In the genomic region with DNA sequence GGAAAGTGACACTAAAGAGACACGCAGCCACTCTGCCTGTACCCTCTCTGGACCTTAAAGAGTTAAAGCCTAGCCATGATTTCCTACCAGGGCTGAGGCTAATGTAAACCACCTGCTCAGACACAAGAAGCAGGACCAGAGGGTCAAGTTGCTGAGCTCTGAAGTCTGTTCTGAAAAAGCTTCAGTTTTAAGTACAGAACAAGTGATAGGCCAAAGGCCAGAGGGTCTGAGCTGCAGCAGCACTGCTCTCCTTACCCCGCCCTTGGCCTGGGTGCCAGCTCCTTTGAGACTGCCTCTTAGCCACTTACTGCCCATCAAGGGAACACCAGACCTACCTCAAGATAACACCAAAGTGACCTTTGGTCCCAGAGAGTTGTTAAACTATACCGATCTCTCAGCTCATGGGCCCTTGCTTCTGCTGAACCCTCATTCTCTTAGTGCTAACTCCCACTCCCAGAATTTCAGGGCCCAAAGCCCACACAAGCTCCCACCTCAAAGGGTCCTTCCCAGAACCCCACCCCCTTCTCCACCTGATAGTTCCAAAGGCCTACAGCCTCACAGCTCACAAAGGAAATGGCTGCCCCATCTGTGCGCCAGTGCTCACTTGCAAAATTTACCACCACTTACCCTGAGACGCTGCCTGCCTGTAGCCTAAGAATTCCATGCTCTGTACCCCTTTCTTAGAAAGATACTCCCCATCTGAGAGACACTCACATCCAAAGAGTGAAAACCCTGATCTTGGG, we compare ENCODE assay signal across 8 cellular contexts. TPM values are rescaled to one million over a fixed set of nuclear protein-coding genes. Genes with fewer than 3 reads are reported as not detected.
DNase-seq lines count a peak whose midpoint lies in the region; ATAC-seq, FAIRE-seq and TF ChIP-seq lines count a peak whose summit lies in the region.

No MANE protein-coding gene starts in this region.

- no peak for TF ChIP-seq POLR2A in A549 (IDR thresholded peaks at IDR 0.05; ENCODE audit: low read length)

- H3K4me1 ChIP-seq in A549 (peaks cover 36% of the 10 kb centered on the region), HUES6 (ENCODE audit: control insufficient read depth, insufficient read depth, low read length) (peaks cover 38% of the 10 kb centered on the region), mucosa of descending colon (ENCODE audit: low read depth) (peaks cover 54% of the 10 kb centered on the region)

- no peaks in the 10 kb centered on the region for H3K9me3 ChIP-seq in A549
- no peaks in the 10 kb centered on the region for H3K9me3 ChIP-seq in HUES6 (ENCODE audit: control insufficient read depth, insufficient read depth, low read depth, low read length)
- H3K9me3 ChIP-seq in mucosa of descending colon = no peaks in the 10 kb centered on the region

- H3K9ac ChIP-seq in HUES6 (ENCODE audit: low read length) = no peak overlapping the region

- no peak for TF ChIP-seq EP300 in A549 (IDR thresholded peaks at IDR 0.05)

- POLR2A ChIA-PET in A549 (lab: Yijun Ruan, JAX) = no interaction called here

- ATAC-seq in A549 (no peak), mucosa of descending colon (peak; percentile 72), HG03095 (IDR thresholded peaks at IDR 0.05; ENCODE audit: unreplicated experiment) (no peak), GM21360 (IDR thresholded peaks at IDR 0.05; ENCODE audit: unreplicated experiment) (no peak), GM19467 (IDR thresholded peaks at IDR 0.05; ENCODE audit: unreplicated experiment) (no peak)

- H3K36me3 ChIP-seq in HUES6 (ENCODE audit: control insufficient read depth, insufficient read depth, low read length) (peaks cover 15% of the 10 kb centered on the region; the same call in 1 of the 2 replicates), mucosa of descending colon (ENCODE audit: low read depth) (no peaks in the 10 kb centered on the region)

- FAIRE-seq in A549 (lab: Jason Lieb, UNC) = no peak

- intact Hi-C loops in mucosa of descending colon (cut with DNase I, micrococcal nuclease) = no loop called here

- peak overlapping the region; percentile 98 for H3K4me2 ChIP-seq in A549

- TF ChIP-seq RAD21 in A549 (conservative IDR thresholded peaks at IDR 0.05 in 1 of 2, IDR thresholded peaks at IDR 0.05 in 1 of 2) = no peak

- 56% methylated on average over 5 of the region's 5 CpGs for WGBS in A549 (ENCODE audit: missing lambda C conversion rate)

- H3K4me3 ChIP-seq in A549 = peak overlapping the region; percentile 64
- H3K4me3 ChIP-seq in HUES6 (ENCODE audit: low read depth, low read length) = peak overlapping the region; percentile 66; the same call in 1 of the 2 replicates
- peak overlapping the region; percentile 11 for H3K4me3 ChIP-seq in mucosa of descending colon

- no peak for TF ChIP-seq CTCF in A549 (IDR thresholded peaks at IDR 0.05)
- no peak for TF ChIP-seq CTCF in mucosa of descending colon (IDR thresholded peaks at IDR 0.05)

- no peaks in the 10 kb centered on the region for H3K27me3 ChIP-seq in HUES6 (ENCODE audit: control insufficient read depth, insufficient read depth, low read length)

- H3K27ac ChIP-seq in A549 (peak overlapping the region; percentile 93), HUES6 (ENCODE audit: low read depth, low read length) (no peak overlapping the region)

- CTCF ChIA-PET in A549 (lab: Yijun Ruan, JAX) = interaction anchor here (0.6 to 10.4 kb wide), 12 partner anchors 9 to 392 kb away, joined by 3 to 123 read pairs (median 4); a partner anchor contains a TSS

- DNase-seq in A549 (ENCODE audit: low read depth in 1 of 2, low spot score in 1 of 2) (no peak), dermis blood vessel endothelial cell (peak; percentile 20), mucosa of descending colon (peak; percentile 83 to 87 (median 85)), HK-2 (ENCODE audit: unreplicated experiment) (no peak)

TF ChIP-seq in A549, 52 proteins besides CTCF, POLR2A, EP300 and RAD21:
- TF ChIP-seq RFX5 (IDR thresholded peaks at IDR 0.05) (no peak), NFE2L2 (conservative IDR thresholded peaks at IDR 0.05; ENCODE audit: low read length) (no peak), SMC3 (IDR thresholded peaks at IDR 0.05) (no peak), SREBF2 (IDR thresholded peaks at IDR 0.05) (no peak), KDM5A (IDR thresholded peaks at IDR 0.05) (no peak), PHF8 (IDR thresholded peaks at IDR 0.05; ENCODE audit: borderline replicate concordance, low read depth) (no peak), CEBPB (IDR thresholded peaks at IDR 0.05) (no peak), KDM1A (IDR thresholded peaks at IDR 0.05; ENCODE audit: low read depth) (no peak), ZSCAN20 (CRISPR knock-in tag; IDR thresholded peaks at IDR 0.05) (no peak), RARB (CRISPR knock-in tag; IDR thresholded peaks at IDR 0.05) (no peak), NR3C1 (IDR thresholded peaks at IDR 0.05) (no peak), FOSB (CRISPR knock-in tag; IDR thresholded peaks at IDR 0.05) (no peak), HOXB13 (CRISPR knock-in tag; IDR thresholded peaks at IDR 0.05; ENCODE audit: low read depth) (no peak)
- TF ChIP-seq, protein P1, sequence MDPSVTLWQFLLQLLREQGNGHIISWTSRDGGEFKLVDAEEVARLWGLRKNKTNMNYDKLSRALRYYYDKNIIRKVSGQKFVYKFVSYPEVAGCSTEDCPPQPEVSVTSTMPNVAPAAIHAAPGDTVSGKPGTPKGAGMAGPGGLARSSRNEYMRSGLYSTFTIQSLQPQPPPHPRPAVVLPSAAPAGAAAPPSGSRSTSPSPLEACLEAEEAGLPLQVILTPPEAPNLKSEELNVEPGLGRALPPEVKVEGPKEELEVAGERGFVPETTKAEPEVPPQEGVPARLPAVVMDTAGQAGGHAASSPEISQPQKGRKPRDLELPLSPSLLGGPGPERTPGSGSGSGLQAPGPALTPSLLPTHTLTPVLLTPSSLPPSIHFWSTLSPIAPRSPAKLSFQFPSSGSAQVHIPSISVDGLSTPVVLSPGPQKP (IDR thresholded peaks at IDR 0.05; ENCODE audit: low read depth, low read length) = no peak
- TF ChIP-seq, protein P2, sequence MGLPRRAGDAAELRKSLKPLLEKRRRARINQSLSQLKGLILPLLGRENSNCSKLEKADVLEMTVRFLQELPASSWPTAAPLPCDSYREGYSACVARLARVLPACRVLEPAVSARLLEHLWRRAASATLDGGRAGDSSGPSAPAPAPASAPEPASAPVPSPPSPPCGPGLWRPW (IDR thresholded peaks at IDR 0.05) = no peak
- TF ChIP-seq, protein P3, sequence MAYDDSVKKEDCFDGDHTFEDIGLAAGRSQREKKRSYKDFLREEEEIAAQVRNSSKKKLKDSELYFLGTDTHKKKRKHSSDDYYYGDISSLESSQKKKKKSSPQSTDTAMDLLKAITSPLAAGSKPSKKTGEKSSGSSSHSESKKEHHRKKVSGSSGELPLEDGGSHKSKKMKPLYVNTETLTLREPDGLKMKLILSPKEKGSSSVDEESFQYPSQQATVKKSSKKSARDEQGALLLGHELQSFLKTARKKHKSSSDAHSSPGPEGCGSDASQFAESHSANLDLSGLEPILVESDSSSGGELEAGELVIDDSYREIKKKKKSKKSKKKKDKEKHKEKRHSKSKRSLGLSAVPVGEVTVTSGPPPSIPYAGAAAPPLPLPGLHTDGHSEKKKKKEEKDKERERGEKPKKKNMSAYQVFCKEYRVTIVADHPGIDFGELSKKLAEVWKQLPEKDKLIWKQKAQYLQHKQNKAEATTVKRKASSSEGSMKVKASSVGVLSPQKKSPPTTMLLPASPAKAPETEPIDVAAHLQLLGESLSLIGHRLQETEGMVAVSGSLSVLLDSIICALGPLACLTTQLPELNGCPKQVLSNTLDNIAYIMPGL (CRISPR knock-in tag; IDR thresholded peaks at IDR 0.05; ENCODE audit: borderline replicate concordance) = no peak
- TF ChIP-seq, protein P4, sequence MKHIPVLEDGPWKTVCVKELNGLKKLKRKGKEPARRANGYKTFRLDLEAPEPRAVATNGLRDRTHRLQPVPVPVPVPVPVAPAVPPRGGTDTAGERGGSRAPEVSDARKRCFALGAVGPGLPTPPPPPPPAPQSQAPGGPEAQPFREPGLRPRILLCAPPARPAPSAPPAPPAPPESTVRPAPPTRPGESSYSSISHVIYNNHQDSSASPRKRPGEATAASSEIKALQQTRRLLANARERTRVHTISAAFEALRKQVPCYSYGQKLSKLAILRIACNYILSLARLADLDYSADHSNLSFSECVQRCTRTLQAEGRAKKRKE (CRISPR knock-in tag; IDR thresholded peaks at IDR 0.05; ENCODE audit: low read depth) = no peak
- TF ChIP-seq, protein P5, sequence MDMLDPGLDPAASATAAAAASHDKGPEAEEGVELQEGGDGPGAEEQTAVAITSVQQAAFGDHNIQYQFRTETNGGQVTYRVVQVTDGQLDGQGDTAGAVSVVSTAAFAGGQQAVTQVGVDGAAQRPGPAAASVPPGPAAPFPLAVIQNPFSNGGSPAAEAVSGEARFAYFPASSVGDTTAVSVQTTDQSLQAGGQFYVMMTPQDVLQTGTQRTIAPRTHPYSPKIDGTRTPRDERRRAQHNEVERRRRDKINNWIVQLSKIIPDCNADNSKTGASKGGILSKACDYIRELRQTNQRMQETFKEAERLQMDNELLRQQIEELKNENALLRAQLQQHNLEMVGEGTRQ (IDR thresholded peaks at IDR 0.05) = no peak
TF ChIP-seq in A549: peak in this region for 0.

RNA-seq across cellular contexts. Expression of a gene that starts 40.6 kb away (rescaled TPM):
- polyA plus RNA-seq in A549 (2011; rRNA removed) = 7.6 and 7.7 TPM in 2 replicates
- polyA plus RNA-seq in A549 (2012; cell fraction: cytosol; rRNA removed) = 5.2 and 6.7 TPM in 2 replicates
- polyA plus RNA-seq in A549 (2012; cell fraction: nucleus; rRNA removed) = 61.1 and 61.2 TPM in 2 replicates
- 6.0 to 7.9 TPM (median 6.6 TPM) in 3 replicates for polyA plus RNA-seq in A549 (2017; fragmentation: RNase III; extraction: RNeasy Plus Mini Kit Qiagen cat#74134 plus additional on column Dnase treatment)
- 8.7 and 15.0 TPM in 2 replicates for polyA minus RNA-seq in A549 (2011; rRNA and poly(A)+ RNA removed)
- total RNA-seq in dermis blood vessel endothelial cell = 2.2 and 4.6 TPM in 2 replicates
- total RNA-seq in mucosa of descending colon = 10 to 100 TPM in 2 of 3 donors, 1 to 10 TPM in 1; 7.6 to 14.5 (median 13.7) TPM

RNA-seq across cellular contexts. Expression of a gene that starts 41.1 kb away (rescaled TPM):
- polyA plus RNA-seq in A549 (2011; rRNA removed) = 51.5 and 64.6 TPM in 2 replicates
- 50.6 and 60.4 TPM in 2 replicates for polyA plus RNA-seq in A549 (2012; cell fraction: cytosol; rRNA removed)
- 179 and 261 TPM in 2 replicates for polyA plus RNA-seq in A549 (2012; cell fraction: nucleus; rRNA removed)
- polyA plus RNA-seq in A549 (2017; fragmentation: RNase III; extraction: RNeasy Plus Mini Kit Qiagen cat#74134 plus additional on column Dnase treatment) = 56.3 to 65.8 TPM (median 64.5 TPM) in 3 replicates
- polyA minus RNA-seq in A549 (2011; rRNA and poly(A)+ RNA removed) = 177 and 183 TPM in 2 replicates
- 151 and 225 TPM in 2 replicates for total RNA-seq in dermis blood vessel endothelial cell
- 100 to 1,000 TPM; 173 to 301 (median 248) TPM for total RNA-seq in mucosa of descending colon

RNA-seq across cellular contexts. Expression of a gene that starts 41.4 kb away (rescaled TPM):
- 14.3 and 16.3 TPM in 2 replicates for polyA plus RNA-seq in A549 (2011; rRNA removed)
- 12.3 and 13.1 TPM in 2 replicates for polyA plus RNA-seq in A549 (2012; cell fraction: cytosol; rRNA removed)
- polyA plus RNA-seq in A549 (2012; cell fraction: nucleus; rRNA removed) = 4.8 and 6.5 TPM in 2 replicates
- 8.2 to 10.1 TPM (median 9.1 TPM) in 3 replicates for polyA plus RNA-seq in A549 (2017; fragmentation: RNase III; extraction: RNeasy Plus Mini Kit Qiagen cat#74134 plus additional on column Dnase treatment)
- 12.8 and 20.3 TPM in 2 replicates for polyA minus RNA-seq in A549 (2011; rRNA and poly(A)+ RNA removed)
- total RNA-seq in dermis blood vessel endothelial cell = 2.8 and 7.8 TPM in 2 replicates
- 1 to 10 TPM; 7.5 to 9.4 (median 9.4) TPM for total RNA-seq in mucosa of descending colon

Comparison
In these comparisons a context has a peak if more than half of its experiments do, and no peak if none do; other contexts are left out.
1. DNase-seq: peak in dermis blood vessel endothelial cell (single experiment) and mucosa of descending colon (3 of 3); none in A549 (0 of 2) and HK-2 (single experiment).
2. H3K4me3 ChIP-seq: peak in every context shown above with its lines; median percentile 66 in HUES6; 64 in A549; 11 in mucosa of descending colon.